Comparison of ENCODE assay signal across 21 cellular contexts in the genomic region with DNA sequence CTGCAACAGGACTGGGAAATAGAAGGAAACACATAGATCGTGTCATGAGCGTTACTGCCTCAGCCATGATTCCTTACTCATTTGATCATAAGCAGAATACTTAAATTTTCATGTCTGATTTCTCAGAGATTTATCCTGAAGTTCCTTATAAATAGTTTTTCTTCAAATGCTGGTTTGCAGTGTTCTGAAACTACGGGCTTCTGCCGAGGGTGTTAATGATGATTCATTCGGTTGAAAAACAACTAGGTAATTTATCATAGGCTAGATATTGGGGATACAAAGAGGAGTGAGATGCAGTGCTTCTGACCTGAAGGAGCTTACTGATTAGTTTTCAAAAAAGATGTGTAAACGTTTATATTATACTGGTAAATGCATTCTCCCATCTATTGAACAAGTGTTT.
"Had no signal": no experiment of that assay in that cellular context is flagged by ENCODE, and none has a peak within 500 bp of the region (broad histone marks: within the 10 kb centered on the region; RNA-seq: fewer than 3 reads in every experiment).

No MANE protein-coding gene starts in this region.

- H3K27me3 ChIP-seq: esophagus muscularis mucosa, gastroesophageal sphincter, spleen, upper lobe of left lung had no signal

- ATAC-seq: activated CD8-positive, alpha-beta memory T cell treated with anti-CD3 and anti-CD28 coated beads, Interleukin-2, amount 10 ng/mL, durations not matched to agents 7 days and 5 days; activated CD8-positive, alpha-beta T cell treated with anti-CD3 and anti-CD28 coated beads for 36 hours; effector memory CD8-positive, alpha-beta T cell; gastroesophageal sphincter; left cardiac atrium; natural killer cell had no signal

- FAIRE-seq: colon had no signal

- H3K4me3 ChIP-seq: esophagus muscularis mucosa, gastroesophageal sphincter, ovary, prostate gland, spleen, upper lobe of left lung had no signal

- H3K4me1 ChIP-seq: esophagus muscularis mucosa, gastroesophageal sphincter, prostate gland, spleen, upper lobe of left lung had no signal

- DNase-seq: activated CD4-positive, alpha-beta T cell treated with anti-CD3 and anti-CD28 coated beads, Interleukin-2, amount 10 ng/mL, durations not matched to agents 7 days and 5 days; activated CD4-positive, CD25-positive, alpha-beta regulatory T cell treated with anti-CD3 and anti-CD28 coated beads, Interleukin-2, amount 50 U/mL, for 72 hours; activated CD8-positive, alpha-beta memory T cell treated with anti-CD3 and anti-CD28 coated beads, Interleukin-2, amount 10 ng/mL, durations not matched to agents 7 days and 5 days; activated CD8-positive, alpha-beta T cell treated with anti-CD3 and anti-CD28 coated beads for 36 hours; activated gamma-delta T cell; effector memory CD8-positive, alpha-beta T cell; head of caudate nucleus; islet precursor cell; left cardiac atrium; midbrain; natural killer cell; ovary; spleen; stimulated activated CD4-positive, alpha-beta T cell treated with anti-CD3 and anti-CD28 coated beads, Interleukin-4, amount 100 ng/mL, for 24 hours; stimulated activated naive CD4-positive, alpha-beta T cell treated with Interleukin-2 at 50 U/mL for 16 hours; upper lobe of left lung had no signal

- H3K36me3 ChIP-seq: esophagus muscularis mucosa, gastroesophageal sphincter, ovary, prostate gland, spleen, upper lobe of left lung had no signal

- H3K27ac ChIP-seq: esophagus muscularis mucosa, gastroesophageal sphincter, ovary, prostate gland, spleen, upper lobe of left lung, VCaP had no signal

- H3K9me3 ChIP-seq: esophagus muscularis mucosa, gastroesophageal sphincter, ovary, prostate gland, spleen, upper lobe of left lung had no signal
